ENCODE assay signal across 16 cellular contexts in genomic region chr22:17334054-17334453, GRCh38. TPM values are rescaled to one million over a fixed set of nuclear protein-coding genes. Genes with fewer than 3 reads are reported as not detected.
"Had no signal": no experiment of that assay in that cellular context is flagged by ENCODE, and none has a peak within 500 bp of the region (broad histone marks: within the 10 kb centered on the region; RNA-seq: fewer than 3 reads in every experiment).

No MANE protein-coding gene starts in this region.

- H3K27me3 Mint-ChIP-seq: activated CD4-positive, alpha-beta T cell treated with anti-CD3 and anti-CD28 coated beads for 36 hours; activated naive CD8-positive, alpha-beta T cell treated with anti-CD3 and anti-CD28 coated beads, Interleukin-2, amount 50 U/mL, for 24 hours; stimulated activated naive CD8-positive, alpha-beta T cell treated with anti-CD3 and anti-CD28 coated beads, Interleukin-15, Interleukin-2, amounts not matched to agents 100 ng/mL and 50 ng/mL, for 24 hours had no signal

- H3K4me1 ChIP-seq: ascending aorta, thyroid gland had no signal

- H3K27ac ChIP-seq: ascending aorta, gastrocnemius medialis, thyroid gland had no signal

- DNase-seq: activated CD4-positive, alpha-beta memory T cell treated with anti-CD3 and anti-CD28 coated beads, Interleukin-2, amount 10 ng/mL, durations not matched to agents 7 days and 5 days; activated CD4-positive, alpha-beta T cell treated with anti-CD3 and anti-CD28 coated beads for 36 hours; activated naive CD8-positive, alpha-beta T cell treated with anti-CD3 and anti-CD28 coated beads, Interleukin-2, amount 50 U/mL, for 24 hours; activated T-cell treated with anti-CD3 and anti-CD28 coated beads, Interleukin-2, amount 50 U/mL, for 48 hours; effector CD4-positive, alpha-beta T cell; gastrocnemius medialis; left ventricle myocardium superior; mesenchymal stem cell; stimulated activated CD4-positive, alpha-beta T cell treated with anti-CD3 and anti-CD28 coated beads, Interleukin-4, amount 100 ng/mL, for 1 hour; stimulated activated CD8-positive, alpha-beta memory T cell treated with anti-CD3 and anti-CD28 coated beads, Interleukin-4, amount 100 ng/mL, for 48 hours; SW 1271; thyroid gland had no signal

- ATAC-seq: activated CD4-positive, alpha-beta T cell treated with anti-CD3 and anti-CD28 coated beads for 36 hours; activated naive CD8-positive, alpha-beta T cell treated with anti-CD3 and anti-CD28 coated beads, Interleukin-2, amount 50 U/mL, for 24 hours; gastrocnemius medialis; left ventricle myocardium superior; natural killer cell treated with Interleukin-12 subunit alpha and Interleukin-12 subunit beta and Interleukin-15 and Interleukin-18, amount 100 ng/mL, for 72 hours had no signal

- H3K9me3 Mint-ChIP-seq: activated CD4-positive, alpha-beta memory T cell treated with anti-CD3 and anti-CD28 coated beads, Interleukin-2, amount 10 ng/mL, durations not matched to agents 7 days and 5 days; activated naive CD8-positive, alpha-beta T cell treated with anti-CD3 and anti-CD28 coated beads, Interleukin-2, amount 50 U/mL, for 24 hours; natural killer cell treated with Interleukin-12 subunit alpha and Interleukin-12 subunit beta and Interleukin-15 and Interleukin-18, amount 100 ng/mL, for 72 hours; stimulated activated naive CD8-positive, alpha-beta T cell treated with anti-CD3 and anti-CD28 coated beads, Interleukin-15, Interleukin-2, amounts not matched to agents 100 ng/mL and 50 ng/mL, for 24 hours had no signal

- H3K36me3 Mint-ChIP-seq: natural killer cell treated with Interleukin-12 subunit alpha and Interleukin-12 subunit beta and Interleukin-15 and Interleukin-18, amount 100 ng/mL, for 72 hours had no signal

- H3K9me3 ChIP-seq: ascending aorta, gastrocnemius medialis, thyroid gland had no signal

- H3K36me3 ChIP-seq: ascending aorta, gastrocnemius medialis, thyroid gland had no signal

- H3K27me3 ChIP-seq: ascending aorta, gastrocnemius medialis, thyroid gland had no signal

- FAIRE-seq: keratinocyte had no signal

- H3K27ac Mint-ChIP-seq: activated CD4-positive, alpha-beta memory T cell treated with anti-CD3 and anti-CD28 coated beads, Interleukin-2, amount 10 ng/mL, durations not matched to agents 7 days and 5 days; activated CD4-positive, alpha-beta T cell treated with anti-CD3 and anti-CD28 coated beads for 36 hours; activated naive CD8-positive, alpha-beta T cell treated with anti-CD3 and anti-CD28 coated beads, Interleukin-2, amount 50 U/mL, for 24 hours; natural killer cell treated with Interleukin-12 subunit alpha and Interleukin-12 subunit beta and Interleukin-15 and Interleukin-18, amount 100 ng/mL, for 72 hours; stimulated activated naive CD8-positive, alpha-beta T cell treated with anti-CD3 and anti-CD28 coated beads, Interleukin-15, Interleukin-2, amounts not matched to agents 100 ng/mL and 50 ng/mL, for 24 hours had no signal

- H3K4me3 ChIP-seq: ascending aorta, gastrocnemius medialis, thyroid gland had no signal

- H3K4me1 Mint-ChIP-seq: activated CD4-positive, alpha-beta memory T cell treated with anti-CD3 and anti-CD28 coated beads, Interleukin-2, amount 10 ng/mL, durations not matched to agents 7 days and 5 days; activated CD4-positive, alpha-beta T cell treated with anti-CD3 and anti-CD28 coated beads for 36 hours; activated naive CD8-positive, alpha-beta T cell treated with anti-CD3 and anti-CD28 coated beads, Interleukin-2, amount 50 U/mL, for 24 hours had no signal

- H3K4me3 Mint-ChIP-seq: activated CD4-positive, alpha-beta memory T cell treated with anti-CD3 and anti-CD28 coated beads, Interleukin-2, amount 10 ng/mL, durations not matched to agents 7 days and 5 days; activated CD4-positive, alpha-beta T cell treated with anti-CD3 and anti-CD28 coated beads for 36 hours; activated naive CD8-positive, alpha-beta T cell treated with anti-CD3 and anti-CD28 coated beads, Interleukin-2, amount 50 U/mL, for 24 hours; natural killer cell treated with Interleukin-12 subunit alpha and Interleukin-12 subunit beta and Interleukin-15 and Interleukin-18, amount 100 ng/mL, for 72 hours; stimulated activated naive CD8-positive, alpha-beta T cell treated with anti-CD3 and anti-CD28 coated beads, Interleukin-15, Interleukin-2, amounts not matched to agents 100 ng/mL and 50 ng/mL, for 24 hours had no signal

RNA-seq across cellular contexts. Expression of gene CECR2, which starts 35.2 kb away (rescaled TPM):
- total RNA-seq: natural killer cell treated with Interleukin-12 subunit alpha and Interleukin-12 subunit beta and Interleukin-15 and Interleukin-18, amount 100 ng/mL, for 72 hours had no signal
- polyA plus RNA-seq: keratinocyte had no signal
